ENCODE assay signal across 16 cellular contexts in genomic region chr15:84391191-84391590, GRCh38.
DNase-seq lines count a peak whose midpoint lies in the region; ATAC-seq and TF ChIP-seq lines count a peak whose summit lies in the region.
"Had no signal": no experiment of that assay in that cellular context is flagged by ENCODE, and none has a peak within 500 bp of the region (broad histone marks: within the 10 kb centered on the region; RNA-seq: fewer than 3 reads in every experiment).

No MANE protein-coding gene starts in this region.

- ATAC-seq in Right ventricle myocardium inferior (no peak), GM19324 (IDR thresholded peaks at IDR 0.05; ENCODE audit: low FRiP score, unreplicated experiment) (no peak)
- ATAC-seq in naive thymus-derived CD4-positive, alpha-beta T cell, result no peak
- ATAC-seq in naive thymus-derived CD8-positive, alpha-beta T cell, result no peak

- TF ChIP-seq EP300 in esophagus muscularis mucosa (IDR thresholded peaks at IDR 0.05), result no peak

- CTCF ChIA-PET in naive thymus-derived CD4-positive, alpha-beta T cell (lab: Charles Lee), result no interaction called here

- intact Hi-C loops in Right ventricle myocardium inferior (cut with DNase I) (no loop called here), esophagus muscularis mucosa (cut with DNase I) (no loop called here)
- intact Hi-C loops in naive thymus-derived CD4-positive, alpha-beta T cell (cut with micrococcal nuclease), result no loop called here

- H3K27me3 ChIP-seq in right atrium auricular region (no peaks in the 10 kb centered on the region), esophagus muscularis mucosa (no peaks in the 10 kb centered on the region)
- H3K27me3 ChIP-seq in naive thymus-derived CD4-positive, alpha-beta T cell (ENCODE audit: control insufficient read depth in 2 of 2, insufficient read depth in 2 of 2, low read length in 2 of 2), result no peaks in the 10 kb centered on the region
- H3K27me3 ChIP-seq: BE2C had no signal

- no peak overlapping the region for H3K27ac Mint-ChIP-seq in naive thymus-derived CD4-positive, alpha-beta T cell
- H3K27ac Mint-ChIP-seq in naive thymus-derived CD8-positive, alpha-beta T cell, result no peak overlapping the region
- H3K27ac Mint-ChIP-seq: CD4-positive, alpha-beta T cell had no signal

- H3K4me3 ChIP-seq in right atrium auricular region, result no peak overlapping the region
- H3K4me3 ChIP-seq in coronary artery, result no peak overlapping the region
- H3K4me3 ChIP-seq in esophagus muscularis mucosa, result no peak overlapping the region
- no peak overlapping the region for H3K4me3 ChIP-seq in naive thymus-derived CD4-positive, alpha-beta T cell (ENCODE audit: low read length)
- H3K4me3 ChIP-seq: GM23248 had no signal

- 60% methylated on average over 3 of the region's 3 CpGs for WGBS in esophagus muscularis mucosa

- no peak for TF ChIP-seq POLR2A in esophagus muscularis mucosa (IDR thresholded peaks at IDR 0.05; ENCODE audit: low read depth)

- no peak overlapping the region for H3K4me3 Mint-ChIP-seq in naive thymus-derived CD4-positive, alpha-beta T cell
- H3K4me3 Mint-ChIP-seq in naive thymus-derived CD8-positive, alpha-beta T cell, result no peak overlapping the region
- H3K4me3 Mint-ChIP-seq: CD4-positive, alpha-beta T cell had no signal

- peaks cover 2 to 50% (median 29%) of the 10 kb centered on the region in 5 donors for H3K27me3 Mint-ChIP-seq in naive thymus-derived CD4-positive, alpha-beta T cell
- peaks cover 12 to 80% (median 23%) of the 10 kb centered on the region in 5 donors for H3K27me3 Mint-ChIP-seq in naive thymus-derived CD8-positive, alpha-beta T cell

- peak; percentile 46 for DNase-seq in right atrium auricular region (ENCODE audit: low spot score)
- no peak for DNase-seq in Right ventricle myocardium inferior (ENCODE audit: missing footprints)
- peak; percentile 17 for DNase-seq in coronary artery (ENCODE audit: low spot score)
- peak; percentile 90 for DNase-seq in esophagus muscularis mucosa (ENCODE audit: extremely low spot score)
- DNase-seq in naive thymus-derived CD4-positive, alpha-beta T cell, result no peak
- DNase-seq in naive thymus-derived CD8-positive, alpha-beta T cell, result no peak
- DNase-seq: ACHN; BE2C; C1 segment of cervical spinal cord; Caco-2; CD4-positive, alpha-beta T cell; GM23248; HCEC 1CT; IMR-90 had no signal

- POLR2A ChIA-PET in naive thymus-derived CD4-positive, alpha-beta T cell (lab: Charles Lee), result no interaction called here
- POLR2A ChIA-PET in naive thymus-derived CD8-positive, alpha-beta T cell (lab: Charles Lee), result no interaction called here

- H3K4me1 ChIP-seq in right atrium auricular region (no peaks in the 10 kb centered on the region), esophagus muscularis mucosa (no peaks in the 10 kb centered on the region)
- no peaks in the 10 kb centered on the region for H3K4me1 ChIP-seq in naive thymus-derived CD4-positive, alpha-beta T cell (ENCODE audit: control insufficient read depth in 2 of 2, insufficient read depth in 2 of 2, low read length in 2 of 2)
- H3K4me1 ChIP-seq: BE2C, Caco-2 had no signal

- TF ChIP-seq CTCF in right atrium auricular region (IDR thresholded peaks at IDR 0.05) (no peak), coronary artery (IDR thresholded peaks at IDR 0.05) (no peak), esophagus muscularis mucosa (IDR thresholded peaks at IDR 0.05) (no peak)

- H3K36me3 ChIP-seq in right atrium auricular region (no peaks in the 10 kb centered on the region), esophagus muscularis mucosa (no peaks in the 10 kb centered on the region)
- no peaks in the 10 kb centered on the region for H3K36me3 ChIP-seq in naive thymus-derived CD4-positive, alpha-beta T cell (ENCODE audit: control insufficient read depth in 2 of 3, insufficient read depth in 3 of 3, low read length in 3 of 3)
- H3K36me3 ChIP-seq: BE2C had no signal

- H3K36me3 Mint-ChIP-seq in naive thymus-derived CD4-positive, alpha-beta T cell, result no peaks in the 10 kb centered on the region
- no peaks in the 10 kb centered on the region for H3K36me3 Mint-ChIP-seq in naive thymus-derived CD8-positive, alpha-beta T cell

- H3K27ac ChIP-seq in right atrium auricular region (no peak overlapping the region), coronary artery (no peak overlapping the region), esophagus muscularis mucosa (replicated peaks in 1 of 4) (no peak overlapping the region)
- H3K27ac ChIP-seq in naive thymus-derived CD4-positive, alpha-beta T cell (ENCODE audit: low read depth, low read length), result no peak overlapping the region
- H3K27ac ChIP-seq: GM23248, HL-60 had no signal

- H3K4me1 Mint-ChIP-seq in naive thymus-derived CD4-positive, alpha-beta T cell, result no peaks in the 10 kb centered on the region
- H3K4me1 Mint-ChIP-seq in naive thymus-derived CD8-positive, alpha-beta T cell, result no peaks in the 10 kb centered on the region

- H3K9me3 Mint-ChIP-seq in naive thymus-derived CD4-positive, alpha-beta T cell, result peaks cover 0 to 6% (median 2%) of the 10 kb centered on the region in 11 donors
- peaks cover 0 to 6% (median 0%) of the 10 kb centered on the region in 9 donors for H3K9me3 Mint-ChIP-seq in naive thymus-derived CD8-positive, alpha-beta T cell
- H3K9me3 Mint-ChIP-seq: CD4-positive, alpha-beta T cell had no signal

- H3K9me3 ChIP-seq in right atrium auricular region (no peaks in the 10 kb centered on the region), esophagus muscularis mucosa (no peaks in the 10 kb centered on the region)
- H3K9me3 ChIP-seq in naive thymus-derived CD4-positive, alpha-beta T cell (ENCODE audit: control insufficient read depth in 2 of 3, low read length in 3 of 3), result no peaks in the 10 kb centered on the region
- H3K9me3 ChIP-seq: BE2C, Caco-2 had no signal

Comparison
In these comparisons a context has a peak if more than half of its experiments do, and no peak if none do; other contexts are left out.
1. DNase-seq: peak in right atrium auricular region (single experiment), coronary artery (single experiment) and esophagus muscularis mucosa (single experiment); none in Right ventricle myocardium inferior (single experiment), naive thymus-derived CD4-positive, alpha-beta T cell (0 of 9) and naive thymus-derived CD8-positive, alpha-beta T cell (0 of 10).